ENCODE assay signal across 8 cellular contexts in the genomic region with DNA sequence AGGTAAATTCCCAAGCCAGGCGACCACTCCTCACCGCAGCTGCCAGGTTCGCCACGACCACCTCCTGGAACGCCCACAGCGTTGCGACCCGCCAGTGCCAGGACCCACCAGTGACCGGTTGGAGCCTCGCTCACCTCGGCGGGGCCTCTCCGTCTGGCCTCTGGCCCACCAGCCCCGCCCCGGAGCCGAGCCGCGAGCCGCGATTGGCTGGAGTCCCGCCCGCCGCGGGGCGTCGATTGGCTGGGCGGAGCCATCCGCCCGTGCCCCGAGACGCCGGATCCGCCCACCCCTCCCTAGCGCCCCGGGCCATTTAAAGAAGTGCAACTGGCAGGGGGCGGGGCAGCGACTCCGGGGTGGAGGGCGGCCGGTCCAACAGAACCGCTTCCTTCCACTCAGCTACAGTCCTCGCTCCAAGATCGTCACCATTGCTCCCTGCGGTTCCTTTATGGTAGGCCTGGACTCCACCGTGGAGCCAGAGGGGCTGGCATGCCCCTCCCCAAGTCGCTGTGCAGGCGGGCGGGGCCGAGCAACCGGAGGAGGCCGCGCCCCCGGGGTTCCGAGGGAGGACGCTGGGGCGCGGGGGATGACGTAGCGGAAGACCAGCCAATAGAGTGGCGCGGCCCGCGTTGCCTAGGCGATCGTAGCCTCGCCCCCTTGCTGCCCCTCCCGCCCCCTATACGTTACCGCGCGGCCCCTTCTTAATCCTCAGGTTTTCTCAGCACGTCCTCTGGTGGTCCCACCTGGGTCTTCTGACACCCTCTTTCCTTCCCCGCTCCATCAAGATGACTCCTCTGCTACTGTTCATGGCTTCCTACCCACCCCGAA. TPM values are rescaled to one million over a fixed set of nuclear protein-coding genes. Genes with fewer than 3 reads are reported as not detected.
A peak's percentile ranks its signal among the peaks of the same experiment; 100 is the strongest.
DNase-seq lines count a peak whose midpoint lies in the region; TF ChIP-seq lines count a peak whose summit lies in the region.

A gene with protein sequence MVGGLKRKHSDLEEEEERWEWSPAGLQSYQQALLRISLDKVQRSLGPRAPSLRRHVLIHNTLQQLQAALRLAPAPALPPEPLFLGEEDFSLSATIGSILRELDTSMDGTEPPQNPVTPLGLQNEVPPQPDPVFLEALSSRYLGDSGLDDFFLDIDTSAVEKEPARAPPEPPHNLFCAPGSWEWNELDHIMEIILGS (minus strand): TSS at position 155 of the 825 bp plus-strand sequence. CDS start 2,255 bp downstream, outside the sequence.

- peak; percentile 9; the same call in 1 of the 2 replicates for TF ChIP-seq CTCF in MM.1S (IDR thresholded peaks at IDR 0.05; ENCODE audit: low read length)
- peak; percentile 19 for TF ChIP-seq CTCF in fibroblast of villous mesenchyme (IDR thresholded peaks at IDR 0.05; ENCODE audit: insufficient read depth, low read depth, low read length)
- TF ChIP-seq CTCF in neural progenitor cell (IDR thresholded peaks at IDR 0.05), result peak; percentile 43

- H3K9me3 Mint-ChIP-seq in neural progenitor cell, result no peaks in the 10 kb centered on the region

- no peaks in the 10 kb centered on the region for H3K9me3 ChIP-seq in HAP-1
- H3K9me3 ChIP-seq in MM.1S (replicated peaks; ENCODE audit: insufficient read depth, low read length), result no peaks in the 10 kb centered on the region
- no peaks in the 10 kb centered on the region for H3K9me3 ChIP-seq in neural progenitor cell (ENCODE audit: low read depth)

- H3K27me3 ChIP-seq in HAP-1 (ENCODE audit: low read depth) (no peaks in the 10 kb centered on the region), MM.1S (replicated peaks; ENCODE audit: insufficient read depth, low read length) (no peaks in the 10 kb centered on the region), neural progenitor cell (no peaks in the 10 kb centered on the region)

- H3K27me3 Mint-ChIP-seq in neural progenitor cell (ENCODE audit: insufficient read depth, low read depth), result peaks cover 2% of the 10 kb centered on the region

- peak within 1 kb of the TSS; percentile 96 for H3K27ac Mint-ChIP-seq in neural progenitor cell

- H3K4me1 ChIP-seq in HAP-1 (peaks cover 24% of the 10 kb centered on the region), MM.1S (ENCODE audit: low read length) (0 out of 2 replicates have a peak, but pooled peaks cover 4% of the 10 kb centered on the region), neural progenitor cell (peaks cover 18% of the 10 kb centered on the region)

- H3K4me3 ChIP-seq in HAP-1 (peak within 1 kb of the TSS; percentile 88), MM.1S (ENCODE audit: low read length) (peak within 1 kb of the TSS; percentile 96), fibroblast of villous mesenchyme (ENCODE audit: low read depth, low read length) (peak within 1 kb of the TSS; percentile 100), neural progenitor cell (peak within 1 kb of the TSS; percentile 86)

- H3K4me2 ChIP-seq in MM.1S (ENCODE audit: low read depth, low read length) (peak within 1 kb of the TSS; percentile 92), neural progenitor cell (peak within 1 kb of the TSS; percentile 77)

- H4K20me1 ChIP-seq in MM.1S (ENCODE audit: insufficient read depth, low read length) (no peaks in the 10 kb centered on the region), neural progenitor cell (ENCODE audit: low read depth) (peaks cover 24% of the 10 kb centered on the region)

- H2AFZ ChIP-seq in MM.1S (ENCODE audit: low read length), result peak within 1 kb of the TSS; percentile 91
- H2AFZ ChIP-seq in neural progenitor cell (replicated peaks), result peak within 1 kb of the TSS; percentile 77

- H3K4me3 Mint-ChIP-seq in neural progenitor cell, result peak within 1 kb of the TSS; percentile 97

- peak within 1 kb of the TSS; percentile 71 for H3K9ac ChIP-seq in MM.1S (ENCODE audit: low read length)
- peak within 1 kb of the TSS; percentile 57 for H3K9ac ChIP-seq in neural progenitor cell

- no peaks in the 10 kb centered on the region for H3K9me2 ChIP-seq in MM.1S (replicated peaks; ENCODE audit: insufficient read depth, low read length)

- H3K27ac ChIP-seq in MM.1S (ENCODE audit: low read length) (peak within 1 kb of the TSS; percentile 72), neural progenitor cell (peak within 1 kb of the TSS; percentile 85)

- H3K36me3 Mint-ChIP-seq in neural progenitor cell, result peaks cover 3% of the 10 kb centered on the region

- peak; percentile 96 for DNase-seq in GDM1 (lab: John Stamatoyannopoulos, UW)
- peak; percentile 90 to 98 for DNase-seq in HAP-1 (ENCODE audit: low spot score in 2 of 2)
- DNase-seq in MM.1S, result peak; percentile 96
- peak; percentile 95 for DNase-seq in SHP77 treated with DMSO at 0.1 percent for 48 hours (lab: John Stamatoyannopoulos, UW)
- DNase-seq in activated gamma-delta T cell (lab: John Stamatoyannopoulos, UW), result peak; percentile 96
- DNase-seq in fibroblast of villous mesenchyme (ENCODE audit: low read depth), result peak; percentile 96
- DNase-seq in neural progenitor cell (ENCODE audit: low spot score), result peak; percentile 99
- DNase-seq in stromal cell of bone marrow (ENCODE audit: low read depth), result peak; percentile 89

- H3K36me3 ChIP-seq in HAP-1 (replicated peaks) (peaks cover 28% of the 10 kb centered on the region), MM.1S (replicated peaks; ENCODE audit: insufficient read depth, low read length) (no peaks in the 10 kb centered on the region), neural progenitor cell (no peaks in the 10 kb centered on the region)

- in situ Hi-C loops in HAP-1 (cut with MboI; ENCODE audit: low sequenced_read_pairs), result no loop called here

- peaks cover 6% of the 10 kb centered on the region for H3F3A ChIP-seq in MM.1S (ENCODE audit: insufficient read depth, low read length)
- peaks cover 42% of the 10 kb centered on the region for H3F3A ChIP-seq in neural progenitor cell (ENCODE audit: low read depth)

- H3K79me2 ChIP-seq in MM.1S (ENCODE audit: low read length) (peaks cover 22% of the 10 kb centered on the region), neural progenitor cell (ENCODE audit: low read depth) (peaks cover 33% of the 10 kb centered on the region)

- peaks cover 30% of the 10 kb centered on the region for H3K4me1 Mint-ChIP-seq in neural progenitor cell

RNA-seq across cellular contexts. Expression of the gene that starts here (rescaled TPM):
- total RNA-seq in fibroblast of villous mesenchyme, result 38.0 and 49.2 TPM in 2 replicates
- 15.3 and 27.4 TPM in 2 replicates for total RNA-seq in neural progenitor cell (ENCODE audit: low replicate concordance)

Comparison
In these comparisons a context has a peak if more than half of its experiments do, and no peak if none do; other contexts are left out.
1. Peak in every context shown above with its lines: DNase-seq, H3K4me3 ChIP-seq and H3K27ac ChIP-seq.